In genomic region chr14:77498120-77498979, GRCh38 we compare ENCODE assay signal across 8 cellular contexts. TPM values are rescaled to one million over a fixed set of nuclear protein-coding genes. Genes with fewer than 3 reads are reported as not detected.
DNase-seq lines count a peak whose midpoint lies in the region; ATAC-seq, FAIRE-seq and TF ChIP-seq lines count a peak whose summit lies in the region.

TSS of gene ISM2 (minus strand) at chr14:77498816. CDS start at chr14:77498793, 23 bp downstream.

- TF ChIP-seq EP300 in A549 (IDR thresholded peaks at IDR 0.05), result no peak

- H3K9ac ChIP-seq in iPS-15b (ENCODE audit: low read depth, low read length), result peak within 1 kb of the TSS; percentile 24

- peak within 1 kb of the TSS; percentile 100 for H3K4me2 ChIP-seq in A549

- no peak for FAIRE-seq in A549 (lab: Jason Lieb, UNC)

- H3K4me3 ChIP-seq in A549, result peak within 1 kb of the TSS; percentile 70
- H3K4me3 ChIP-seq in SJCRH30, result peak within 1 kb of the TSS; percentile 54
- peak within 1 kb of the TSS; percentile 68 for H3K4me3 ChIP-seq in iPS-15b (ENCODE audit: low read depth, low read length)
- H3K4me3 ChIP-seq in skin epidermis, result peak within 1 kb of the TSS; percentile 23 to 57 (median 39)

- 17% methylated on average over 25 of the region's 104 CpGs for WGBS in A549 (ENCODE audit: missing lambda C conversion rate)

- peaks cover 6% of the 10 kb centered on the region; the same call in 1 of the 3 replicates for H3K4me1 ChIP-seq in A549
- no peaks in the 10 kb centered on the region for H3K4me1 ChIP-seq in SJCRH30
- no peaks in the 10 kb centered on the region for H3K4me1 ChIP-seq in iPS-15b (ENCODE audit: control insufficient read depth, insufficient read depth, low read length)

- no peaks in the 10 kb centered on the region; the same call in 2 of the 3 replicates for H3K9me3 ChIP-seq in A549
- H3K9me3 ChIP-seq in SJCRH30 (replicated peaks), result peaks cover 3% of the 10 kb centered on the region; the same call in 1 of the 2 replicates
- no peaks in the 10 kb centered on the region for H3K9me3 ChIP-seq in iPS-15b (ENCODE audit: control insufficient read depth, insufficient read depth, low read length)

- no peaks in the 10 kb centered on the region for H3K36me3 ChIP-seq in SJCRH30
- H3K36me3 ChIP-seq in iPS-15b (ENCODE audit: control insufficient read depth, insufficient read depth, low read length), result no peaks in the 10 kb centered on the region

- no peak for TF ChIP-seq POLR2A in A549 (IDR thresholded peaks at IDR 0.05; ENCODE audit: low read length)

- H3K27me3 ChIP-seq in SJCRH30, result no peaks in the 10 kb centered on the region; the same call in 1 of the 2 replicates
- peaks cover 40% of the 10 kb centered on the region for H3K27me3 ChIP-seq in iPS-15b (ENCODE audit: control insufficient read depth, insufficient read depth, low read length)

- TF ChIP-seq RAD21 in A549 (conservative IDR thresholded peaks at IDR 0.05 in 1 of 2, IDR thresholded peaks at IDR 0.05 in 1 of 2), result no peak

- H3K27ac ChIP-seq in A549, result peak within 1 kb of the TSS; percentile 59 to 75; a peak in 5 of 6 replicates
- no peak within 1 kb of the TSS for H3K27ac ChIP-seq in SJCRH30
- peak within 1 kb of the TSS in 1 of 21 experiments; percentile 36 for H3K27ac ChIP-seq in skin epidermis

- ATAC-seq in A549 (peak; percentile 88), GM18511 (IDR thresholded peaks at IDR 0.05; ENCODE audit: unreplicated experiment) (peak; percentile 72), HG03159 (IDR thresholded peaks at IDR 0.05; ENCODE audit: unreplicated experiment) (peak; percentile 62)

- no peak for TF ChIP-seq CTCF in A549 (IDR thresholded peaks at IDR 0.05)

- peak; percentile 32 to 43 for DNase-seq in A549 (ENCODE audit: low read depth in 1 of 2, low spot score in 1 of 2)
- DNase-seq in SJCRH30, result peak in 1 of 2 experiments; percentile 16
- DNase-seq in amniotic epithelial cell (ENCODE audit: low read depth), result peak; percentile 32
- no peak for DNase-seq in central memory CD4-positive, alpha-beta T cell

- POLR2A ChIA-PET in A549 (lab: Yijun Ruan, JAX), result no interaction called here

- CTCF ChIA-PET in A549 (lab: Yijun Ruan, JAX), result interaction anchor here (1.2 to 2.0 kb wide), 2 partner anchors 10 to 39 kb away, joined by 3 to 6 read pairs; no protein-coding TSS in a partner anchor

TF ChIP-seq in A549, 52 proteins besides CTCF, POLR2A, EP300 and RAD21:
- TF ChIP-seq HDAC2 (IDR thresholded peaks at IDR 0.05) (peak; percentile 40; the same call in 1 of the 2 replicates), EHMT2 (IDR thresholded peaks at IDR 0.05; ENCODE audit: low read depth) (no peak), NR3C1 (IDR thresholded peaks at IDR 0.05) (no peak), MAX (IDR thresholded peaks at IDR 0.05) (peak; percentile 55), E2F6 (IDR thresholded peaks at IDR 0.05; ENCODE audit: borderline replicate concordance, low read depth) (peak; percentile 57; the same call in 1 of the 2 replicates)

RNA-seq across cellular contexts. Expression of gene ISM2, which starts in this region (rescaled TPM):
- 0.10 and 0.11 TPM in 2 replicates for polyA plus RNA-seq in A549 (2011; rRNA removed)
- polyA plus RNA-seq in A549 (2012; cell fraction: cytosol; rRNA removed), result 0.11 and 0.21 TPM in 2 replicates
- polyA plus RNA-seq in A549 (2012; cell fraction: nucleus; rRNA removed), result 0.40 and 0.43 TPM in 2 replicates
- polyA plus RNA-seq in A549 (2017; fragmentation: RNase III; extraction: RNeasy Plus Mini Kit Qiagen cat#74134 plus additional on column Dnase treatment), result 0.21 to 0.31 TPM (median 0.22 TPM) in 3 replicates
- polyA minus RNA-seq in A549 (2011; rRNA and poly(A)+ RNA removed), result 0.50 TPM in 1 of 2 replicates, not detected in the other
- 0.16 TPM in 1 of 2 replicates, not detected in the other for total RNA-seq in SJCRH30 (2014; rRNA removed; shearing (Covaris generic))

Comparison
In these comparisons a context has a peak if more than half of its experiments do, and no peak if none do; other contexts are left out.
1. Peak in DNase-seq, ATAC-seq, H3K4me3 ChIP-seq, H3K27ac ChIP-seq and H3K4me2 ChIP-seq in A549; RNA of the gene not detected or under 1 TPM.